ENCODE assay signal across 8 cellular contexts in genomic region chr1:19596065-19596718, GRCh38. TPM values are rescaled to one million over a fixed set of nuclear protein-coding genes. Genes with fewer than 3 reads are reported as not detected.
A peak's percentile ranks its signal among the peaks of the same experiment; 100 is the strongest.
DNase-seq lines count a peak whose midpoint lies in the region; ATAC-seq, FAIRE-seq and TF ChIP-seq lines count a peak whose summit lies in the region.

No MANE protein-coding gene starts in this region.

- CTCF ChIA-PET in A549 (lab: Yijun Ruan, JAX) (interaction anchor here (1.2 to 2.2 kb wide), 2 partner anchors 14 to 47 kb away, joined by 4 to 6 read pairs; no protein-coding TSS in a partner anchor), Panc1 (lab: Charles Lee) (no interaction called here)

- no peak for FAIRE-seq in A549 (lab: Jason Lieb, UNC)

- H3K36me3 Mint-ChIP-seq in endodermal cell (ENCODE audit: low read depth): peaks cover 7% of the 10 kb centered on the region

- peaks cover 13% of the 10 kb centered on the region for H3K4me1 Mint-ChIP-seq in endodermal cell

- no peak for TF ChIP-seq RAD21 in A549 (conservative IDR thresholded peaks at IDR 0.05 in 1 of 2, IDR thresholded peaks at IDR 0.05 in 1 of 2)

- H3K4me1 ChIP-seq in A549: peaks cover 13% of the 10 kb centered on the region
- peaks cover 37% of the 10 kb centered on the region for H3K4me1 ChIP-seq in Panc1 (ENCODE audit: control insufficient read depth, insufficient read depth, low read length)
- H3K4me1 ChIP-seq in endodermal cell (ENCODE audit: control insufficient read depth, insufficient read depth, low read length): peaks cover 4% of the 10 kb centered on the region
- H3K4me1 ChIP-seq in muscle layer of colon (ENCODE audit: insufficient read depth, low read length): peaks cover 36% of the 10 kb centered on the region

- no peaks in the 10 kb centered on the region for H3K9me3 Mint-ChIP-seq in endodermal cell

- POLR2A ChIA-PET in A549 (lab: Yijun Ruan, JAX) (interaction anchor here (1.6 kb wide), 1 partner anchor 47 kb away, joined by 7 read pairs; the partner anchor contains the start of gene NBL1), Panc1 (lab: Charles Lee) (interaction anchor here (0.6 to 2.0 kb wide), 3 partner anchors 23 to 154 kb away, joined by 3 to 9 read pairs (median 3); no protein-coding TSS in a partner anchor)

- H3K36me3 ChIP-seq in Panc1 (ENCODE audit: control insufficient read depth, insufficient read depth, low read length) (no peaks in the 10 kb centered on the region), endodermal cell (ENCODE audit: control insufficient read depth, insufficient read depth, low read length) (peaks cover 5% of the 10 kb centered on the region), muscle layer of colon (ENCODE audit: insufficient read depth, low read length) (no peaks in the 10 kb centered on the region)

- H3K27me3 ChIP-seq in Panc1 (ENCODE audit: control insufficient read depth, insufficient read depth, low read length): no peaks in the 10 kb centered on the region
- no peaks in the 10 kb centered on the region for H3K27me3 ChIP-seq in endodermal cell (ENCODE audit: control insufficient read depth, insufficient read depth, low read length, poor library complexity, severe bottlenecking)
- H3K27me3 ChIP-seq in muscle layer of colon (ENCODE audit: control insufficient read depth in 1 of 2, insufficient read depth in 2 of 2, low read length in 2 of 2): no peaks in the 10 kb centered on the region

- DNase-seq in A549 (ENCODE audit: low read depth in 1 of 2, low spot score in 1 of 2): peak in 1 of 2 experiments; percentile 15
- no peak for DNase-seq in Panc1 (ENCODE audit: low read depth, low spot score)
- no peak for DNase-seq in endodermal cell
- DNase-seq in erythroblast (lab: John Stamatoyannopoulos, UW): no peak

- in situ Hi-C loops in Panc1 (cut with HindIII; ENCODE audit: low pct_unique_long_range_greater_than_20kb, low sequenced_read_pairs): no loop called here

- H3K27ac Mint-ChIP-seq in endodermal cell: peak overlapping the region; percentile 99

- peak overlapping the region; percentile 98 for H3K27ac ChIP-seq in A549
- H3K27ac ChIP-seq in Panc1 (ENCODE audit: low read length): peak overlapping the region; percentile 99
- H3K27ac ChIP-seq in endodermal cell (ENCODE audit: low read depth, low read length): peak overlapping the region; percentile 21
- H3K27ac ChIP-seq in muscle layer of colon (ENCODE audit: low read depth, low read length): peak overlapping the region; percentile 93

- H3K4me3 ChIP-seq in A549 (peak overlapping the region; percentile 97), Panc1 (ENCODE audit: low read depth in 2 of 2, low read length in 2 of 2) (peak overlapping the region; percentile 80 to 81), endodermal cell (ENCODE audit: low read length) (peak overlapping the region; percentile 89), muscle layer of colon (ENCODE audit: low read depth in 1 of 2, low read length in 2 of 2) (peak overlapping the region; percentile 87 to 91)

- H3K4me3 Mint-ChIP-seq in endodermal cell: peak overlapping the region; percentile 99

- WGBS in A549 (ENCODE audit: missing lambda C conversion rate): 5% methylated on average over 11 of the region's 11 CpGs
- 15 to 21% methylated on average over 9 to 11 of the region's 11 CpGs for WGBS in endodermal cell (ENCODE audit: insufficient coverage in 1 of 2, insufficient read length in 1 of 2), 2 experiments

- H3K9me3 ChIP-seq in A549: no peaks in the 10 kb centered on the region
- no peaks in the 10 kb centered on the region for H3K9me3 ChIP-seq in Panc1 (ENCODE audit: control insufficient read depth, insufficient read depth, low read depth, low read length)
- H3K9me3 ChIP-seq in endodermal cell (ENCODE audit: control insufficient read depth, low read length): no peaks in the 10 kb centered on the region
- no peaks in the 10 kb centered on the region for H3K9me3 ChIP-seq in muscle layer of colon (ENCODE audit: low read length)

- H3K4me2 ChIP-seq in A549: peak overlapping the region; percentile 91

- BruUV-seq in Panc1 (replicated peaks; lab: Mats Ljungman, UMichigan): TSS peak; percentile 99

- ATAC-seq in A549 (peak; percentile 53 to 59; a peak in 5 of 6 replicates), GM21515 (IDR thresholded peaks at IDR 0.05; ENCODE audit: unreplicated experiment) (peak; percentile 3), Panc1 (peak; percentile 56), GM21717 (IDR thresholded peaks at IDR 0.05; ENCODE audit: unreplicated experiment) (no peak), HG03039 (IDR thresholded peaks at IDR 0.05; ENCODE audit: unreplicated experiment) (no peak)

- TF ChIP-seq EP300 in A549 (IDR thresholded peaks at IDR 0.05): no peak

- intact Hi-C loops in Panc1 (cut with micrococcal nuclease; ENCODE audit: unreplicated experiment): loop anchor here (10.0 kb wide), 1 partner anchor 111 kb away; the partner anchor contains the start of gene CAPZB

- no peaks in the 10 kb centered on the region for H3K27me3 Mint-ChIP-seq in endodermal cell (ENCODE audit: insufficient read depth)

- TF ChIP-seq POLR2A in A549 (IDR thresholded peaks at IDR 0.05; ENCODE audit: low read length): no peak
- TF ChIP-seq POLR2A in erythroblast (IDR thresholded peaks at IDR 0.05; ENCODE audit: low read length): no peak

- TF ChIP-seq CTCF in A549 (IDR thresholded peaks at IDR 0.05): no peak
- no peak for TF ChIP-seq CTCF in Panc1 (IDR thresholded peaks at IDR 0.05)
- TF ChIP-seq CTCF in endodermal cell (conservative IDR thresholded peaks at IDR 0.05): no peak

- H3K9ac ChIP-seq in endodermal cell (ENCODE audit: extremely low read depth, low read length, poor library complexity, severe bottlenecking): peak overlapping the region; percentile 93
- H3K9ac ChIP-seq in muscle layer of colon (ENCODE audit: low read length): peak overlapping the region; percentile 63

TF ChIP-seq in A549, 52 proteins besides CTCF, POLR2A, EP300 and RAD21:
- TF ChIP-seq HDAC2 (IDR thresholded peaks at IDR 0.05) (no peak), EHF (CRISPR knock-in tag; IDR thresholded peaks at IDR 0.05) (no peak), SREBF2 (IDR thresholded peaks at IDR 0.05) (no peak), RFX5 (IDR thresholded peaks at IDR 0.05) (no peak), PBX3 (IDR thresholded peaks at IDR 0.05) (no peak), POLR2AphosphoS2 (conservative IDR thresholded peaks at IDR 0.05; ENCODE audit: low read length) (no peak), RARB (CRISPR knock-in tag; IDR thresholded peaks at IDR 0.05) (no peak), NFE2L2 (conservative IDR thresholded peaks at IDR 0.05; ENCODE audit: low read length) (no peak), TFCP2L1 (CRISPR knock-in tag; IDR thresholded peaks at IDR 0.05) (no peak), TP53 (CRISPR knock-in tag; IDR thresholded peaks at IDR 0.05) (no peak), MAX (IDR thresholded peaks at IDR 0.05) (no peak), GATA3 (IDR thresholded peaks at IDR 0.05; ENCODE audit: borderline replicate concordance) (no peak), KDM5A (IDR thresholded peaks at IDR 0.05) (no peak)

RNA-seq across cellular contexts. Expression of gene NBL1, which starts 47.9 kb away (rescaled TPM):
- polyA plus RNA-seq in A549 (2011; rRNA removed) (19.0 and 23.0 TPM in 2 replicates), A549 (2017; fragmentation: RNase III; extraction: RNeasy Plus Mini Kit Qiagen cat#74134 plus additional on column Dnase treatment) (16.3 to 19.9 TPM (median 16.3 TPM) in 3 replicates)
- 29.4 and 38.9 TPM in 2 replicates for polyA plus RNA-seq in A549 (2012; cell fraction: cytosol; rRNA removed)
- polyA plus RNA-seq in A549 (2012; cell fraction: nucleus; rRNA removed): 30.4 and 33.3 TPM in 2 replicates
- 24.7 and 43.2 TPM in 2 replicates for polyA minus RNA-seq in A549 (2011; rRNA and poly(A)+ RNA removed)
- total RNA-seq in Panc1 (2021; ENCODE audit: unreplicated experiment) (191 TPM), endodermal cell (10 to 100 TPM; 13.7 to 32.4 TPM)
- 489 TPM for polyA plus RNA-seq in Panc1 (2012; ENCODE audit: insufficient read length)
- 17.1 TPM for polyA plus RNA-seq in endodermal cell (2013, experiment 1 of 2)
- 17.1 TPM for polyA plus RNA-seq in endodermal cell (2013, experiment 2 of 2)

Comparison
In these comparisons a context has a peak if more than half of its experiments do, and no peak if none do; other contexts are left out.
1. ATAC-seq: peak in A549 (2 of 2), GM21515 (single experiment) and Panc1 (single experiment); none in GM21717 (single experiment) and HG03039 (single experiment).
2. H3K27ac ChIP-seq: peak in every context shown above with its lines; median percentile 99 in Panc1; 98 in A549; 93 in muscle layer of colon; 21 in endodermal cell.
3. Peak in every context shown above with its lines, with median percentiles within 50 percentile points of each other: H3K4me3 ChIP-seq.